20 cellular contexts compared by ENCODE assay signal in genomic region chr18:46621111-46621766, GRCh38. TPM values are rescaled to one million over a fixed set of nuclear protein-coding genes. Genes with fewer than 3 reads are reported as not detected.
A peak's percentile ranks its signal among the peaks of the same experiment; 100 is the strongest.
DNase-seq lines count a peak whose midpoint lies in the region; ATAC-seq and TF ChIP-seq lines count a peak whose summit lies in the region.
"Had no signal": no experiment of that assay in that cellular context is flagged by ENCODE, and none has a peak within 500 bp of the region (broad histone marks: within the 10 kb centered on the region; RNA-seq: fewer than 3 reads in every experiment).

No MANE protein-coding gene starts in this region.

- no peak for ATAC-seq in activated CD4-positive, alpha-beta T cell treated with anti-CD3 and anti-CD28 coated beads for 36 hours
- no peak for ATAC-seq in activated naive CD8-positive, alpha-beta T cell treated with anti-CD3 and anti-CD28 coated beads, Interleukin-2, amount 10 ng/mL, durations not matched to agents 7 days and 5 days (ENCODE audit: low read depth)
- ATAC-seq in gastroesophageal sphincter = no peak

- POLR2A ChIA-PET in activated CD4-positive, alpha-beta T cell treated with anti-CD3 and anti-CD28 coated beads for 36 hours (lab: Charles Lee) = no interaction called here
- POLR2A ChIA-PET in CD8-positive, alpha-beta memory T cell (lab: Charles Lee) = no interaction called here
- POLR2A ChIA-PET in activated naive CD8-positive, alpha-beta T cell treated with anti-CD3 and anti-CD28 coated beads, Interleukin-2, amount 10 ng/mL, durations not matched to agents 7 days and 5 days (lab: Charles Lee) = no interaction called here

- no peaks in the 10 kb centered on the region for H3K36me3 Mint-ChIP-seq in activated CD4-positive, alpha-beta T cell treated with anti-CD3 and anti-CD28 coated beads, Interleukin-2, amount 10 ng/mL, durations not matched to agents 24 days and 14 days (ENCODE audit: low read depth)
- no peaks in the 10 kb centered on the region for H3K36me3 Mint-ChIP-seq in activated CD4-positive, alpha-beta T cell treated with anti-CD3 and anti-CD28 coated beads for 36 hours (ENCODE audit: low read depth)
- peaks cover 0 to 3% (median 0%) of the 10 kb centered on the region in 3 donors for H3K36me3 Mint-ChIP-seq in CD8-positive, alpha-beta memory T cell
- peaks cover 2% of the 10 kb centered on the region for H3K36me3 Mint-ChIP-seq in activated naive CD8-positive, alpha-beta T cell treated with anti-CD3 and anti-CD28 coated beads, Interleukin-2, amount 10 ng/mL, durations not matched to agents 7 days and 5 days
- H3K36me3 Mint-ChIP-seq in osteocyte (ENCODE audit: unreplicated experiment) = no peaks in the 10 kb centered on the region

- peak; percentile 52 for DNase-seq in activated CD4-positive, alpha-beta T cell treated with anti-CD3 and anti-CD28 coated beads, Interleukin-2, amount 10 ng/mL, durations not matched to agents 24 days and 14 days
- DNase-seq in activated CD4-positive, alpha-beta T cell treated with anti-CD3 and anti-CD28 coated beads for 36 hours = no peak
- peak in 1 of 5 donors; percentile 12 for DNase-seq in CD8-positive, alpha-beta memory T cell
- DNase-seq in activated naive CD8-positive, alpha-beta T cell treated with anti-CD3 and anti-CD28 coated beads, Interleukin-2, amount 10 ng/mL, durations not matched to agents 7 days and 5 days = no peak
- DNase-seq in osteocyte (ENCODE audit: extremely low spot score, unreplicated experiment) = peak; percentile 67
- DNase-seq in suprapubic skin (ENCODE audit: low spot score in 2 of 2) = no peak
- no peak for DNase-seq in activated effector memory CD4-positive, alpha-beta T cell treated with Interleukin-2 at 50 U/mL for 16 hours
- DNase-seq: 8988T, DMS 273 treated with DMSO at 0.1 percent for 48 hours, GF-D8, GOT3, NCI-H2029, NCI-H2171, NCI-H446 treated with DMSO at 0.1 percent for 48 hours, NCI-H748 treated with DMSO at 0.1 percent for 48 hours had no signal

- H3K9me3 Mint-ChIP-seq in activated CD4-positive, alpha-beta T cell treated with anti-CD3 and anti-CD28 coated beads, Interleukin-2, amount 10 ng/mL, durations not matched to agents 24 days and 14 days = no peaks in the 10 kb centered on the region
- no peaks in the 10 kb centered on the region for H3K9me3 Mint-ChIP-seq in activated CD4-positive, alpha-beta T cell treated with anti-CD3 and anti-CD28 coated beads for 36 hours (ENCODE audit: low read depth)
- H3K9me3 Mint-ChIP-seq in CD8-positive, alpha-beta memory T cell = no peaks in the 10 kb centered on the region
- no peaks in the 10 kb centered on the region for H3K9me3 Mint-ChIP-seq in activated naive CD8-positive, alpha-beta T cell treated with anti-CD3 and anti-CD28 coated beads, Interleukin-2, amount 10 ng/mL, durations not matched to agents 7 days and 5 days
- no peaks in the 10 kb centered on the region for H3K9me3 Mint-ChIP-seq in osteocyte (ENCODE audit: unreplicated experiment)

- H3K4me3 Mint-ChIP-seq in activated CD4-positive, alpha-beta T cell treated with anti-CD3 and anti-CD28 coated beads, Interleukin-2, amount 10 ng/mL, durations not matched to agents 24 days and 14 days = no peak overlapping the region
- no peak overlapping the region for H3K4me3 Mint-ChIP-seq in activated CD4-positive, alpha-beta T cell treated with anti-CD3 and anti-CD28 coated beads for 36 hours
- peak overlapping the region in 4 of 7 donors; percentile 15 to 39 (median 28) for H3K4me3 Mint-ChIP-seq in CD8-positive, alpha-beta memory T cell
- peak overlapping the region; percentile 14 for H3K4me3 Mint-ChIP-seq in activated naive CD8-positive, alpha-beta T cell treated with anti-CD3 and anti-CD28 coated beads, Interleukin-2, amount 10 ng/mL, durations not matched to agents 7 days and 5 days
- no peak overlapping the region for H3K4me3 Mint-ChIP-seq in osteocyte (ENCODE audit: unreplicated experiment)

- no peak overlapping the region for H3K4me3 ChIP-seq in CD8-positive, alpha-beta memory T cell (ENCODE audit: low read length)
- H3K4me3 ChIP-seq in suprapubic skin (no peak overlapping the region), gastroesophageal sphincter (no peak overlapping the region)
- H3K4me3 ChIP-seq: BLaER1, SJSA1 had no signal

- TF ChIP-seq CTCF in osteocyte (IDR thresholded peaks at IDR 0.05) = no peak
- no peak for TF ChIP-seq CTCF in suprapubic skin (IDR thresholded peaks at IDR 0.05)
- no peak for TF ChIP-seq CTCF in gastroesophageal sphincter (IDR thresholded peaks at IDR 0.05)

- peaks cover 30% of the 10 kb centered on the region for H3K4me1 Mint-ChIP-seq in activated CD4-positive, alpha-beta T cell treated with anti-CD3 and anti-CD28 coated beads, Interleukin-2, amount 10 ng/mL, durations not matched to agents 24 days and 14 days
- peaks cover 37% of the 10 kb centered on the region for H3K4me1 Mint-ChIP-seq in activated CD4-positive, alpha-beta T cell treated with anti-CD3 and anti-CD28 coated beads for 36 hours
- peaks cover 37 to 38% (median 38%) of the 10 kb centered on the region in 3 donors for H3K4me1 Mint-ChIP-seq in CD8-positive, alpha-beta memory T cell
- peaks cover 40% of the 10 kb centered on the region for H3K4me1 Mint-ChIP-seq in activated naive CD8-positive, alpha-beta T cell treated with anti-CD3 and anti-CD28 coated beads, Interleukin-2, amount 10 ng/mL, durations not matched to agents 7 days and 5 days
- H3K4me1 Mint-ChIP-seq in osteocyte (ENCODE audit: unreplicated experiment) = no peaks in the 10 kb centered on the region

- no peaks in the 10 kb centered on the region for H3K27me3 ChIP-seq in CD8-positive, alpha-beta memory T cell (ENCODE audit: insufficient read depth, low read length, poor library complexity, severe bottlenecking)
- H3K27me3 ChIP-seq in suprapubic skin (no peaks in the 10 kb centered on the region), gastroesophageal sphincter (peaks cover 12% of the 10 kb centered on the region)
- H3K27me3 ChIP-seq: BLaER1, SJSA1 had no signal

- H3K4me1 ChIP-seq in CD8-positive, alpha-beta memory T cell (ENCODE audit: insufficient read depth, low read length) = peaks cover 25% of the 10 kb centered on the region
- H3K4me1 ChIP-seq in suprapubic skin (peaks cover 8% of the 10 kb centered on the region), gastroesophageal sphincter (peaks cover 0 to 8% (median 0%) of the 10 kb centered on the region in 3 donors)

- TF ChIP-seq POLR2A in suprapubic skin (IDR thresholded peaks at IDR 0.05) (no peak), gastroesophageal sphincter (IDR thresholded peaks at IDR 0.05) (no peak)

- H3K27me3 Mint-ChIP-seq in activated CD4-positive, alpha-beta T cell treated with anti-CD3 and anti-CD28 coated beads, Interleukin-2, amount 10 ng/mL, durations not matched to agents 24 days and 14 days = peaks cover 7% of the 10 kb centered on the region
- no peaks in the 10 kb centered on the region for H3K27me3 Mint-ChIP-seq in activated CD4-positive, alpha-beta T cell treated with anti-CD3 and anti-CD28 coated beads for 36 hours
- peaks cover 4 to 8% of the 10 kb centered on the region in 2 donors for H3K27me3 Mint-ChIP-seq in CD8-positive, alpha-beta memory T cell
- H3K27me3 Mint-ChIP-seq in activated naive CD8-positive, alpha-beta T cell treated with anti-CD3 and anti-CD28 coated beads, Interleukin-2, amount 10 ng/mL, durations not matched to agents 7 days and 5 days = peaks cover 4% of the 10 kb centered on the region
- peaks cover 25% of the 10 kb centered on the region for H3K27me3 Mint-ChIP-seq in osteocyte (ENCODE audit: unreplicated experiment)

- H3K27ac Mint-ChIP-seq in activated CD4-positive, alpha-beta T cell treated with anti-CD3 and anti-CD28 coated beads, Interleukin-2, amount 10 ng/mL, durations not matched to agents 24 days and 14 days = no peak overlapping the region
- H3K27ac Mint-ChIP-seq in activated CD4-positive, alpha-beta T cell treated with anti-CD3 and anti-CD28 coated beads for 36 hours = no peak overlapping the region
- H3K27ac Mint-ChIP-seq in CD8-positive, alpha-beta memory T cell = peak overlapping the region in 7 of 8 donors; percentile 4 to 89 (median 76)
- peak overlapping the region; percentile 77 for H3K27ac Mint-ChIP-seq in activated naive CD8-positive, alpha-beta T cell treated with anti-CD3 and anti-CD28 coated beads, Interleukin-2, amount 10 ng/mL, durations not matched to agents 7 days and 5 days
- no peak overlapping the region for H3K27ac Mint-ChIP-seq in osteocyte (ENCODE audit: unreplicated experiment)

- WGBS in suprapubic skin = 75% methylated on average over 6 of the region's 6 CpGs
- 76 to 90% methylated on average over 4 of the region's 6 CpGs for WGBS in gastroesophageal sphincter (ENCODE audit: low coverage in 1 of 2), 2 donors

- intact Hi-C loops in activated CD4-positive, alpha-beta T cell treated with anti-CD3 and anti-CD28 coated beads, Interleukin-2, amount 10 ng/mL, durations not matched to agents 24 days and 14 days (cut with micrococcal nuclease) = no loop called here
- intact Hi-C loops in activated CD4-positive, alpha-beta T cell treated with anti-CD3 and anti-CD28 coated beads for 36 hours (cut with DNase I, micrococcal nuclease) = no loop called here

- no peaks in the 10 kb centered on the region for H3K36me3 ChIP-seq in CD8-positive, alpha-beta memory T cell (ENCODE audit: insufficient read depth, low read length)
- H3K36me3 ChIP-seq in suprapubic skin (no peaks in the 10 kb centered on the region), gastroesophageal sphincter (no peaks in the 10 kb centered on the region)
- H3K36me3 ChIP-seq: BLaER1, SJSA1 had no signal

- no peak overlapping the region for H3K27ac ChIP-seq in CD8-positive, alpha-beta memory T cell (ENCODE audit: low read depth, low read length)
- H3K27ac ChIP-seq in suprapubic skin (no peak overlapping the region), gastroesophageal sphincter (no peak overlapping the region)
- H3K27ac ChIP-seq: BLaER1, HL-60, SJSA1 had no signal

- no peak for TF ChIP-seq EP300 in suprapubic skin (IDR thresholded peaks at IDR 0.05)
- no peak for TF ChIP-seq EP300 in gastroesophageal sphincter (IDR thresholded peaks at IDR 0.05)

- CTCF ChIA-PET in activated CD4-positive, alpha-beta T cell treated with anti-CD3 and anti-CD28 coated beads for 36 hours (lab: Charles Lee) = interaction anchor here (0.8 to 2.7 kb wide), 2 partner anchors 9 to 37 kb away, joined by 4 to 9 read pairs; no protein-coding TSS in a partner anchor
- CTCF ChIA-PET in CD8-positive, alpha-beta memory T cell (lab: Charles Lee) = interaction anchor here (1.1 to 2.2 kb wide), 3 partner anchors 36 to 448 kb away, joined by 3 to 7 read pairs (median 6); partner anchors contain the start of gene LOXHD1

- H3K9me3 ChIP-seq in CD8-positive, alpha-beta memory T cell (ENCODE audit: low read length) = no peaks in the 10 kb centered on the region
- no peaks in the 10 kb centered on the region for H3K9me3 ChIP-seq in suprapubic skin
- H3K9me3 ChIP-seq in gastroesophageal sphincter = no peaks in the 10 kb centered on the region
- H3K9me3 ChIP-seq: BLaER1, SJSA1 had no signal

RNA-seq across cellular contexts. Expression of gene LOXHD1, which starts 35.8 kb away (rescaled TPM):
- total RNA-seq in activated CD4-positive, alpha-beta T cell treated with anti-CD3 and anti-CD28 coated beads, Interleukin-2, amount 10 ng/mL, durations not matched to agents 24 days and 14 days = not detected in 2 replicates
- total RNA-seq in activated CD4-positive, alpha-beta T cell treated with anti-CD3 and anti-CD28 coated beads for 36 hours = under 1 TPM; 0.05 to 0.07 TPM
- total RNA-seq in CD8-positive, alpha-beta memory T cell = not detected
- not detected for polyA plus RNA-seq in CD8-positive, alpha-beta memory T cell
- under 1 TPM; 0.26 to 0.39 TPM for total RNA-seq in activated naive CD8-positive, alpha-beta T cell treated with anti-CD3 and anti-CD28 coated beads, Interleukin-2, amount 10 ng/mL, durations not matched to agents 7 days and 5 days
- not detected in 2 replicates for total RNA-seq in osteocyte
- total RNA-seq in suprapubic skin = under 1 TPM in 3 of 4 donors, not detected in 1; 0.16 to 0.30 (median 0.18) TPM
- total RNA-seq in gastroesophageal sphincter = under 1 TPM in 2 of 4 donors, not detected in 2; 0.15 to 0.27 TPM
- total RNA-seq: Daoy, SJSA1 had no signal

Comparison
In these comparisons a context has a peak if more than half of its experiments do, and no peak if none do; other contexts are left out.
1. DNase-seq: peak in activated CD4-positive, alpha-beta T cell treated with anti-CD3 and anti-CD28 coated beads, Interleukin-2, amount 10 ng/mL, durations not matched to agents 24 days and 14 days (single experiment) and osteocyte (single experiment); none in activated CD4-positive, alpha-beta T cell treated with anti-CD3 and anti-CD28 coated beads for 36 hours (single experiment), activated naive CD8-positive, alpha-beta T cell treated with anti-CD3 and anti-CD28 coated beads, Interleukin-2, amount 10 ng/mL, durations not matched to agents 7 days and 5 days (single experiment), suprapubic skin (0 of 2) and activated effector memory CD4-positive, alpha-beta T cell treated with Interleukin-2 at 50 U/mL for 16 hours (single experiment).
2. H3K27ac Mint-ChIP-seq: peak in CD8-positive, alpha-beta memory T cell (7 of 8) and activated naive CD8-positive, alpha-beta T cell treated with anti-CD3 and anti-CD28 coated beads, Interleukin-2, amount 10 ng/mL, durations not matched to agents 7 days and 5 days (single experiment); none in activated CD4-positive, alpha-beta T cell treated with anti-CD3 and anti-CD28 coated beads, Interleukin-2, amount 10 ng/mL, durations not matched to agents 24 days and 14 days (single experiment), activated CD4-positive, alpha-beta T cell treated with anti-CD3 and anti-CD28 coated beads for 36 hours (single experiment) and osteocyte (single experiment).
3. H3K4me3 Mint-ChIP-seq: peak in CD8-positive, alpha-beta memory T cell (4 of 7) and activated naive CD8-positive, alpha-beta T cell treated with anti-CD3 and anti-CD28 coated beads, Interleukin-2, amount 10 ng/mL, durations not matched to agents 7 days and 5 days (single experiment); none in activated CD4-positive, alpha-beta T cell treated with anti-CD3 and anti-CD28 coated beads, Interleukin-2, amount 10 ng/mL, durations not matched to agents 24 days and 14 days (single experiment), activated CD4-positive, alpha-beta T cell treated with anti-CD3 and anti-CD28 coated beads for 36 hours (single experiment) and osteocyte (single experiment).